In genomic region chr19:35710784-35711723, GRCh38 we compare ENCODE assay signal across 1 cellular context.
TF ChIP-seq lines count a peak whose summit lies in the region.

No MANE protein-coding gene starts in this region.

TF ChIP-seq in K562, 482 proteins besides CTCF, POLR2A, EP300 and RAD21:
- TF ChIP-seq, protein P1, sequence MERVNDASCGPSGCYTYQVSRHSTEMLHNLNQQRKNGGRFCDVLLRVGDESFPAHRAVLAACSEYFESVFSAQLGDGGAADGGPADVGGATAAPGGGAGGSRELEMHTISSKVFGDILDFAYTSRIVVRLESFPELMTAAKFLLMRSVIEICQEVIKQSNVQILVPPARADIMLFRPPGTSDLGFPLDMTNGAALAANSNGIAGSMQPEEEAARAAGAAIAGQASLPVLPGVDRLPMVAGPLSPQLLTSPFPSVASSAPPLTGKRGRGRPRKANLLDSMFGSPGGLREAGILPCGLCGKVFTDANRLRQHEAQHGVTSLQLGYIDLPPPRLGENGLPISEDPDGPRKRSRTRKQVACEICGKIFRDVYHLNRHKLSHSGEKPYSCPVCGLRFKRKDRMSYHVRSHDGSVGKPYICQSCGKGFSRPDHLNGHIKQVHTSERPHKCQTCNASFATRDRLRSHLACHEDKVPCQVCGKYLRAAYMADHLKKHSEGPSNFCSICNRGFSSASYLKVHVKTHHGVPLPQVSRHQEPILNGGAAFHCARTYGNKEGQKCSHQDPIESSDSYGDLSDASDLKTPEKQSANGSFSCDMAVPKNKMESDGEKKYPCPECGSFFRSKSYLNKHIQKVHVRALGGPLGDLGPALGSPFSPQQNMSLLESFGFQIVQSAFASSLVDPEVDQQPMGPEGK (CRISPR knock-in tag; IDR thresholded peaks at IDR 0.05; ENCODE audit: borderline replicate concordance) = no peak
- TF ChIP-seq ZNF121 (CRISPR knock-in tag; conservative IDR thresholded peaks at IDR 0.05) (no peak), E2F3 (CRISPR knock-in tag; IDR thresholded peaks at IDR 0.05) (no peak)
